Comparison of ENCODE assay signal across 2 cellular contexts in genomic region chr19:45460807-45461347, GRCh38.
TF ChIP-seq lines count a peak whose summit lies in the region.

No MANE protein-coding gene starts in this region.

TF ChIP-seq in A549, 52 proteins besides CTCF, POLR2A, EP300 and RAD21:
- peak; percentile 60 for TF ChIP-seq ZFP36 (IDR thresholded peaks at IDR 0.05; ENCODE audit: borderline replicate concordance, partially characterized antibody)
- no peak for TF ChIP-seq RCOR1 (IDR thresholded peaks at IDR 0.05; ENCODE audit: low read depth, low read length)
- no peak for TF ChIP-seq NFE2L2 (conservative IDR thresholded peaks at IDR 0.05; ENCODE audit: low read length)

TF ChIP-seq in GM12878, 131 proteins besides CTCF, POLR2A, EP300 and RAD21:
- TF ChIP-seq BHLHE40 (IDR thresholded peaks at IDR 0.05; ENCODE audit: borderline replicate concordance in 1 of 2, low read depth in 2 of 2, low read length in 1 of 2) (peak; percentile 58 to 79; a peak in 3 of 4 replicates), PAX5 (IDR thresholded peaks at IDR 0.05; ENCODE audit: borderline replicate concordance, low read depth, low read length) (no peak), ESRRA (IDR thresholded peaks at IDR 0.05; ENCODE audit: low read length) (no peak)
